8 cellular contexts compared by ENCODE assay signal in genomic region chr17:50902358-50902757, GRCh38. TPM values are rescaled to one million over a fixed set of nuclear protein-coding genes. Genes with fewer than 3 reads are reported as not detected.
DNase-seq lines count a peak whose midpoint lies in the region; ATAC-seq, FAIRE-seq and TF ChIP-seq lines count a peak whose summit lies in the region.
"Not testable (repeated sequence)": the region's sequence is repeated elsewhere in the genome, so short reads cannot be mapped to it uniquely, and the experiment has no call there.

No MANE protein-coding gene starts in this region.

- not testable (repeated sequence) for H2AFZ ChIP-seq in K562 (ENCODE audit: low read depth, low read length)

- TF ChIP-seq RAD21 in K562 (CRISPR knock-in tag; conservative IDR thresholded peaks at IDR 0.05 in 1 of 2, IDR thresholded peaks at IDR 0.05 in 1 of 2) = not testable (repeated sequence)

- CTCF ChIA-PET in activated CD4-positive, alpha-beta memory T cell treated with anti-CD3 and anti-CD28 coated beads, Interleukin-2, amount 10 ng/mL, durations not matched to agents 7 days and 5 days (lab: Charles Lee) = interaction anchor here (1.2 kb wide), 2 partner anchors 14 to 15 kb away, joined by 3 to 4 read pairs; no protein-coding TSS in a partner anchor
- CTCF ChIA-PET in K562 (lab: Yijun Ruan, JAX; ENCODE audit: low intra/inter-chr PET ratio) = not testable (repeated sequence)

- not testable (repeated sequence) for H3K4me3 Mint-ChIP-seq in activated CD4-positive, alpha-beta memory T cell treated with anti-CD3 and anti-CD28 coated beads, Interleukin-2, amount 10 ng/mL, durations not matched to agents 7 days and 5 days; endodermal cell
- peak overlapping the region; percentile 41 for H3K4me3 Mint-ChIP-seq in type B pancreatic cell

- not testable (repeated sequence) for TF ChIP-seq POLR2A in K562 (conservative IDR thresholded peaks at IDR 0.05); sigmoid colon (IDR thresholded peaks at IDR 0.05)

- ATAC-seq in K562 = peak; percentile 13; the same call in 1 of the 3 replicates

- H3K79me2 ChIP-seq in K562 (ENCODE audit: control insufficient read depth, insufficient read depth, low read length) = not testable (repeated sequence)

- TF ChIP-seq EP300 in K562 (IDR thresholded peaks at IDR 0.05; ENCODE audit: low read length); sigmoid colon (IDR thresholded peaks at IDR 0.05): not testable (repeated sequence)

- in situ Hi-C loops in K562 (cut with MboI) = not testable (repeated sequence)

- H3K27ac Mint-ChIP-seq in activated CD4-positive, alpha-beta memory T cell treated with anti-CD3 and anti-CD28 coated beads, Interleukin-2, amount 10 ng/mL, durations not matched to agents 7 days and 5 days = peak overlapping the region; percentile 85
- H3K27ac Mint-ChIP-seq in endodermal cell = not testable (repeated sequence)
- peak overlapping the region; percentile 90 for H3K27ac Mint-ChIP-seq in type B pancreatic cell

- not testable (repeated sequence) for H3K4me3 ChIP-seq in K562; endodermal cell (ENCODE audit: low read length); muscle layer of colon (ENCODE audit: low read depth in 1 of 2, low read length in 2 of 2); sigmoid colon

- not testable (repeated sequence) for H3K4me2 ChIP-seq in K562 (ENCODE audit: insufficient read depth, low read length)

- TF ChIP-seq CTCF in C4-2B (conservative IDR thresholded peaks at IDR 0.05); K562 (IDR thresholded peaks at IDR 0.05 in 2 of 3, conservative IDR thresholded peaks at IDR 0.05 in 1 of 3; ENCODE audit: insufficient read depth in 2 of 3, low read depth in 1 of 3, low read length in 3 of 3); endodermal cell (conservative IDR thresholded peaks at IDR 0.05); sigmoid colon (IDR thresholded peaks at IDR 0.05); type B pancreatic cell (conservative IDR thresholded peaks at IDR 0.05): not testable (repeated sequence)

- H3K27me3 Mint-ChIP-seq in activated CD4-positive, alpha-beta memory T cell treated with anti-CD3 and anti-CD28 coated beads, Interleukin-2, amount 10 ng/mL, durations not matched to agents 7 days and 5 days; endodermal cell (ENCODE audit: insufficient read depth); type B pancreatic cell: not testable (repeated sequence)

- not testable (repeated sequence) for H3K36me3 ChIP-seq in K562 (ENCODE audit: control insufficient read depth, insufficient read depth, low read length); endodermal cell (ENCODE audit: control insufficient read depth, insufficient read depth, low read length); muscle layer of colon (ENCODE audit: insufficient read depth, low read length); sigmoid colon

- DNase-seq in NAMALWA (ENCODE audit: low spot score) (peak; percentile 32), K562 (ENCODE audit: extremely low read depth in 1 of 4, low spot score in 3 of 4) (peak in 1 of 4 experiments; percentile 15)
- DNase-seq in activated CD4-positive, alpha-beta memory T cell treated with anti-CD3 and anti-CD28 coated beads, Interleukin-2, amount 10 ng/mL, durations not matched to agents 7 days and 5 days; endodermal cell; sigmoid colon; type B pancreatic cell (ENCODE audit: extremely low spot score, unreplicated experiment): not testable (repeated sequence)

- not testable (repeated sequence) for H3K9ac ChIP-seq in K562 (ENCODE audit: insufficient read depth in 1 of 2, low read depth in 2 of 2, low read length in 2 of 2); endodermal cell (ENCODE audit: extremely low read depth, low read length, poor library complexity, severe bottlenecking)
- H3K9ac ChIP-seq in muscle layer of colon (ENCODE audit: low read length) = peak overlapping the region; percentile 10

- not testable (repeated sequence) for H3K9me3 ChIP-seq in K562 (replicated peaks; ENCODE audit: control insufficient read depth, insufficient read depth, low read depth, low read length); endodermal cell (ENCODE audit: control insufficient read depth, low read length); muscle layer of colon (ENCODE audit: low read length); sigmoid colon

- H3K36me3 Mint-ChIP-seq in activated CD4-positive, alpha-beta memory T cell treated with anti-CD3 and anti-CD28 coated beads, Interleukin-2, amount 10 ng/mL, durations not matched to agents 7 days and 5 days (ENCODE audit: low read depth); endodermal cell (ENCODE audit: low read depth); type B pancreatic cell: not testable (repeated sequence)

- not testable (repeated sequence) for FAIRE-seq in K562 (lab: Jason Lieb, UNC)

- not testable (repeated sequence) for H4K20me1 ChIP-seq in K562 (replicated peaks; ENCODE audit: control insufficient read depth, insufficient read depth, low read length)

- H3K9me1 ChIP-seq in K562 (ENCODE audit: control insufficient read depth, insufficient read depth, low read length) = not testable (repeated sequence)

- H3K4me1 Mint-ChIP-seq in activated CD4-positive, alpha-beta memory T cell treated with anti-CD3 and anti-CD28 coated beads, Interleukin-2, amount 10 ng/mL, durations not matched to agents 7 days and 5 days = peaks cover 50% of the 10 kb centered on the region
- H3K4me1 Mint-ChIP-seq in endodermal cell = peaks cover 45% of the 10 kb centered on the region
- peaks cover 47% of the 10 kb centered on the region for H3K4me1 Mint-ChIP-seq in type B pancreatic cell (ENCODE audit: unreplicated experiment)

- not testable (repeated sequence) for BruUV-seq in K562 (replicated peaks; lab: Mats Ljungman, UMichigan)

- POLR2A ChIA-PET in activated CD4-positive, alpha-beta memory T cell treated with anti-CD3 and anti-CD28 coated beads, Interleukin-2, amount 10 ng/mL, durations not matched to agents 7 days and 5 days (lab: Charles Lee) = interaction anchor here (1.1 to 15.2 kb wide), 6 partner anchors 10 to 41 kb away, joined by 4 to 298 read pairs (median 5); partner anchors contain the start of gene TOB1
- POLR2A ChIA-PET in K562 (lab: Yijun Ruan, JAX) = interaction anchor here (0.9 to 1.7 kb wide), 3 partner anchors 9 to 37 kb away, joined by 3 to 13 read pairs (median 3); partner anchors contain the start of gene TOB1

- 44% methylated on average over 1 of the region's 1 CpG for WGBS in K562 (ENCODE audit: insufficient coverage, low coverage, missing lambda C conversion rate)
- 88 to 100% methylated on average over 1 of the region's 1 CpG for WGBS in endodermal cell (ENCODE audit: insufficient coverage in 1 of 2, insufficient read length in 1 of 2), 2 experiments
- 92 to 96% methylated on average over 1 of the region's 1 CpG for WGBS in sigmoid colon, 2 donors

- peaks cover 12 to 17% of the 10 kb centered on the region in 2 experiments; a peak in 4 of 5 replicates for H3K4me1 ChIP-seq in K562 (replicated peaks in 1 of 2; ENCODE audit: control insufficient read depth in 2 of 2, insufficient read depth in 2 of 2, low read length in 2 of 2)
- H3K4me1 ChIP-seq in endodermal cell (ENCODE audit: control insufficient read depth, insufficient read depth, low read length) = peaks cover 29% of the 10 kb centered on the region
- H3K4me1 ChIP-seq in muscle layer of colon (ENCODE audit: insufficient read depth, low read length) = peaks cover 42% of the 10 kb centered on the region
- H3K4me1 ChIP-seq in sigmoid colon = peaks cover 4 to 44% (median 41%) of the 10 kb centered on the region in 4 donors

- H3K9me3 Mint-ChIP-seq in activated CD4-positive, alpha-beta memory T cell treated with anti-CD3 and anti-CD28 coated beads, Interleukin-2, amount 10 ng/mL, durations not matched to agents 7 days and 5 days; endodermal cell; type B pancreatic cell: not testable (repeated sequence)

- H3K27ac ChIP-seq in C4-2B (peak overlapping the region; percentile 96; the same call in 1 of the 2 replicates), endodermal cell (ENCODE audit: low read depth, low read length) (peak overlapping the region; percentile 30), muscle layer of colon (ENCODE audit: low read depth, low read length) (peak overlapping the region; percentile 97), sigmoid colon (peak overlapping the region; percentile 81 to 98 (median 95))
- H3K27ac ChIP-seq in K562 (ENCODE audit: extremely low read depth, low read depth, low read length) = not testable (repeated sequence)

- not testable (repeated sequence) for H3K27me3 ChIP-seq in K562 (ENCODE audit: control insufficient read depth in 2 of 2, insufficient read depth in 2 of 2, low read length in 2 of 2); endodermal cell (ENCODE audit: control insufficient read depth, insufficient read depth, low read length, poor library complexity, severe bottlenecking); muscle layer of colon (ENCODE audit: control insufficient read depth in 1 of 2, insufficient read depth in 2 of 2, low read length in 2 of 2); sigmoid colon

- intact Hi-C loops in K562 (cut with micrococcal nuclease) = not testable (repeated sequence)
- intact Hi-C loops in sigmoid colon (cut with DNase I) = loop anchor here (5.0 kb wide), 1 partner anchor 40 kb away; no protein-coding TSS in a partner anchor

RNA-seq across cellular contexts. Expression of gene TOB1, which starts 36.2 kb away (rescaled TPM):
- 100 to 1,000 TPM; 121 to 124 TPM for total RNA-seq in activated CD4-positive, alpha-beta memory T cell treated with anti-CD3 and anti-CD28 coated beads, Interleukin-2, amount 10 ng/mL, durations not matched to agents 7 days and 5 days
- total RNA-seq in K562 (2011; cell fraction: chromatin; rRNA removed; ENCODE audit: low replicate concordance) = 10.4 and 18.1 TPM in 2 replicates
- 14.8 and 18.2 TPM in 2 replicates for total RNA-seq in K562 (2011; cell fraction: nucleolus; rRNA removed)
- 19.9 and 21.5 TPM in 2 replicates for total RNA-seq in K562 (2011; cell fraction: nucleoplasm; rRNA removed)
- total RNA-seq in K562 (2014; rRNA removed) (4.8 and 13.9 TPM in 2 replicates), K562 (2014; rRNA removed; fragmentation: Illumina TruSeq; extraction: Trizol) (12.4 and 13.2 TPM in 2 replicates), K562 (2015; rRNA removed; fragmentation: Illumina TruSeq; extraction: Trizol) (13.2 TPM in 2 replicates), K562 (2021) (29.9 and 31.0 TPM in 2 replicates), endodermal cell (10 to 100 TPM; 35.5 to 36.3 TPM), sigmoid colon (10 to 100 TPM; 16.2 to 31.1 (median 30.1) TPM), type B pancreatic cell (ENCODE audit: low replicate concordance) (54.9 and 113 TPM in 2 replicates)
- polyA plus RNA-seq in K562 (2011; rRNA removed) (10.5 and 10.8 TPM in 2 replicates), K562 (2014; fragmentation: Illumina TruSeq; extraction: Trizol) (14.9 and 17.6 TPM in 2 replicates), K562 (2014; fragmentation: Nextera tagmentation; extraction: Ambion mirVana) (10 to 100 TPM; 44.9 to 63.7 TPM), K562 (2014; rRNA removed) (10.9 and 11.8 TPM in 2 replicates), sigmoid colon (10 to 100 TPM; 32.4 to 57.1 (median 39.4) TPM)
- 8.5 and 9.7 TPM in 2 replicates for polyA plus RNA-seq in K562 (2011; cell fraction: cytosol; rRNA removed)
- polyA plus RNA-seq in K562 (2011; cell fraction: nucleus; rRNA removed) = 17.6 and 24.1 TPM in 2 replicates
- polyA plus RNA-seq in K562 (2012) = 16.9 and 24.9 TPM in 2 replicates
- 19.1 and 19.5 TPM in 2 replicates for polyA minus RNA-seq in K562 (2011; rRNA and poly(A)+ RNA removed)
- 13.5 and 14.2 TPM in 2 replicates for polyA minus RNA-seq in K562 (2011; cell fraction: cytosol; rRNA and poly(A)+ RNA removed)
- 22.5 and 23.9 TPM in 2 replicates for polyA minus RNA-seq in K562 (2011; cell fraction: nucleus; rRNA and poly(A)+ RNA removed)
- polyA plus RNA-seq in endodermal cell (2013, experiment 1 of 2) = 45.3 TPM
- polyA plus RNA-seq in endodermal cell (2013, experiment 2 of 2) = 45.3 TPM
